8 cellular contexts compared by ENCODE assay signal in genomic region chr7:32941181-32941995, GRCh38. TPM values are rescaled to one million over a fixed set of nuclear protein-coding genes. Genes with fewer than 3 reads are reported as not detected.
DNase-seq lines count a peak whose midpoint lies in the region; ATAC-seq and TF ChIP-seq lines count a peak whose summit lies in the region.

No MANE protein-coding gene starts in this region.

- 14 to 18% (median 15%) methylated on average over 9 of the region's 9 CpGs for WGBS in ovary, 3 donors

- no peak overlapping the region for H3K9ac ChIP-seq in NT2/D1 (ENCODE audit: insufficient read length, low read depth)

- no peak for TF ChIP-seq CTCF in GM06990 (IDR thresholded peaks at IDR 0.05; ENCODE audit: insufficient read depth, low read length, poor library complexity, severe bottlenecking)
- TF ChIP-seq CTCF in ovary (IDR thresholded peaks at IDR 0.05) = no peak

- H3K27me3 ChIP-seq in GM06990 (replicated peaks; ENCODE audit: control insufficient read depth, insufficient read depth, low read length) = no peaks in the 10 kb centered on the region
- peaks cover 96% of the 10 kb centered on the region for H3K27me3 ChIP-seq in NT2/D1 (ENCODE audit: insufficient read depth, insufficient read length)
- H3K27me3 ChIP-seq in ovary = no peaks in the 10 kb centered on the region

- H3K36me3 ChIP-seq in GM06990 (ENCODE audit: control insufficient read depth, insufficient read depth, low read length) (no peaks in the 10 kb centered on the region), NT2/D1 (ENCODE audit: insufficient read depth, insufficient read length, low read length) (peaks cover 6% of the 10 kb centered on the region), ovary (no peaks in the 10 kb centered on the region)

- intact Hi-C loops in ovary (cut with DNase I) = loop anchor here in 1 of 4 donors (5.0 kb wide), 2 partner anchors 49 to 94 kb away; partner anchors contain the start of gene KBTBD2

- H3K4me1 ChIP-seq in NT2/D1 (ENCODE audit: insufficient read depth, insufficient read length) = peaks cover 4% of the 10 kb centered on the region
- H3K4me1 ChIP-seq in ovary (ENCODE audit: insufficient read depth) = peaks cover 12% of the 10 kb centered on the region

- no peak for TF ChIP-seq POLR2A in ovary (IDR thresholded peaks at IDR 0.05)

- H3K27ac ChIP-seq in epithelial cell of prostate = peak overlapping the region; percentile 81
- H3K27ac ChIP-seq in ovary = peak overlapping the region; percentile 90 to 94

- peak overlapping the region; percentile 71 for H3K4me3 ChIP-seq in GM06990 (replicated peaks; ENCODE audit: low read depth, low read length)
- H3K4me3 ChIP-seq in NT2/D1 (ENCODE audit: insufficient read length, low read depth) = peak overlapping the region; percentile 3
- peak overlapping the region; percentile 71 for H3K4me3 ChIP-seq in ovary

- DNase-seq in GM06990 (ENCODE audit: extremely low read depth, insufficient read length) (no peak), NT2/D1 (ENCODE audit: low read depth, low spot score) (peak; percentile 79), epithelial cell of prostate (ENCODE audit: low read depth, low spot score) (no peak), ovary (no peak), SHP77 treated with DMSO at 0.1 percent for 48 hours (lab: John Stamatoyannopoulos, UW) (no peak), MV-4-11 (lab: John Stamatoyannopoulos, UW) (no peak), NCI-H187 treated with DMSO at 0.1 percent for 48 hours (lab: John Stamatoyannopoulos, UW) (no peak)

- H3K9me3 ChIP-seq in NT2/D1 (ENCODE audit: insufficient read depth, low read length) = peaks cover 14% of the 10 kb centered on the region
- H3K9me3 ChIP-seq in ovary = no peaks in the 10 kb centered on the region

- TF ChIP-seq EP300 in ovary (IDR thresholded peaks at IDR 0.05) = no peak

- no peak for ATAC-seq in HG03139 (IDR thresholded peaks at IDR 0.05; ENCODE audit: unreplicated experiment)

RNA-seq across cellular contexts. Expression of gene FKBP9, which starts 15.9 kb away (rescaled TPM):
- 100 to 1,000 TPM in 4 of 7 donors, 10 to 100 TPM in 3; 65.6 to 200 (median 101) TPM for total RNA-seq in ovary
- 100 to 1,000 TPM in 1 of 2 donors, 10 to 100 TPM in 1; 53.2 to 142 TPM for polyA plus RNA-seq in ovary

RNA-seq across cellular contexts. Expression of gene KBTBD2, which starts 49.8 kb away (rescaled TPM):
- total RNA-seq in ovary = 10 to 100 TPM; 19.5 to 28.7 (median 23.6) TPM
- polyA plus RNA-seq in ovary = 10 to 100 TPM; 18.5 to 30.8 TPM

Comparison
In these comparisons a context has a peak if more than half of its experiments do, and no peak if none do; other contexts are left out.
1. H3K4me3 ChIP-seq: peak in every context shown above with its lines; median percentile 71 in GM06990; 71 in ovary; 3 in NT2/D1.